ENCODE assay signal across 8 cellular contexts in the genomic region with DNA sequence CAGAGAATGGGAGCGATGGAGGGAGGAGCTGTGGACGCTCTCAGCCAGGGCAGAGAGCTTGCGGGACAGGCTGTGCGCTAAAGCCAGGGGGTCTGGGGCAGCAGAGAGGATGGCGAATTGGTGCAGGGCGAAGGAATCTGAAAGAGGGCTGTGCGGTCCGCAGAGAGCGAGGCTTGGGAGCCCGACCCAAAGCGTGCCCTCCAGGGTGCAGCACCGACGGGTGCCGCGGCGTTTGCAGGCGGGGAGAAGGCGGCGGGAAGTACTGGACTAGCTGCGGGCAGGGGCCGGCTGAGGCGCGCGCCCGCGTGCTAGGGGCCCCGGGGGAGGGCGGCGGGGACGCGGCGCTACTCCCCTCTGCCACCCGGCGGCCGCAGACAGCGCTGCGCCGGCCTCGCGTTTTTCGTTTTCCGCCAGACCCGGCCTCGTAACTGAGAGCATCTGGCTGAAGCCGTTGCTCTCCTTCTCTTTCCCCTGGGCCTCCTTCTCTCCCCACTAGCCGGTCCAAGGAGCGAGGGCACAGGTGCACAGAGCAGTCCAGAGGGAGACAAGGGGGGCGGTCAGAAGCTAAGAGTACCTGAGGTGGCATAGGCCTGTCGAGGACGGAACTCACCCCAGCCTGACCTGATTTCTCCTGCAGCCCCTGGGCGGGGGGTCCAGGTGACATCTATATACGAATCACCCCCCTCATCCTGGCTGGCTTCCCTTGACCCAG. TPM values are rescaled to one million over a fixed set of nuclear protein-coding genes. Genes with fewer than 3 reads are reported as not detected.
A peak's percentile ranks its signal among the peaks of the same experiment; 100 is the strongest.
DNase-seq lines count a peak whose midpoint lies in the region; ATAC-seq lines count a peak whose summit lies in the region.

No MANE protein-coding gene starts in this region.

- peaks cover 54% of the 10 kb centered on the region for H3K27me3 Mint-ChIP-seq in T-helper 17 cell

- peak overlapping the region; percentile 89 for H3K4me3 Mint-ChIP-seq in T-helper 17 cell

- no peak overlapping the region for H3K9ac ChIP-seq in HUES48 (ENCODE audit: low read depth, low read length)

- ATAC-seq in T-helper 17 cell (peak; percentile 81), HG03139 (IDR thresholded peaks at IDR 0.05; ENCODE audit: unreplicated experiment) (no peak), GM21825 (IDR thresholded peaks at IDR 0.05; ENCODE audit: unreplicated experiment) (no peak)

- no peak overlapping the region for H3K27ac ChIP-seq in HUES48 (ENCODE audit: low read depth, low read length)
- H3K27ac ChIP-seq in cingulate gyrus (ENCODE audit: low read depth, low read length) = peak overlapping the region; percentile 80
- H3K27ac ChIP-seq in layer of hippocampus (ENCODE audit: low read depth, low read length) = peak overlapping the region; percentile 42

- peak overlapping the region; percentile 69 for H3K4me3 ChIP-seq in HUES48 (ENCODE audit: low read depth, low read length)

- no peak overlapping the region for H3K27ac Mint-ChIP-seq in T-helper 17 cell

- peaks cover 5% of the 10 kb centered on the region for H3K4me1 Mint-ChIP-seq in T-helper 17 cell

- H3K36me3 ChIP-seq in HUES48 (ENCODE audit: control insufficient read depth, insufficient read depth, low read length) = no peaks in the 10 kb centered on the region

- no peaks in the 10 kb centered on the region for H3K4me1 ChIP-seq in HUES48 (ENCODE audit: control insufficient read depth, insufficient read depth, low read length)

- peak; percentile 17 for DNase-seq in DMS153 (lab: John Stamatoyannopoulos, UW)
- peak in 1 of 3 donors; percentile 22 for DNase-seq in T-helper 17 cell
- peak; percentile 22 to 28 for DNase-seq in stimulated activated CD4-positive, alpha-beta T cell treated with anti-CD3 and anti-CD28 coated beads, Interleukin-15, amount 100 ng/mL, for 48 hours (ENCODE audit: low read depth in 2 of 2)

- H3K27me3 ChIP-seq in HUES48 (ENCODE audit: control insufficient read depth, insufficient read depth, low read length) = peaks cover 17% of the 10 kb centered on the region
- H3K27me3 ChIP-seq in layer of hippocampus (ENCODE audit: control insufficient read depth, insufficient read depth, low read length) = no peaks in the 10 kb centered on the region

- H3K9me3 ChIP-seq in HUES48 (ENCODE audit: control insufficient read depth, insufficient read depth, low read length) (no peaks in the 10 kb centered on the region), T-helper 17 cell (ENCODE audit: control insufficient read depth, low read length, poor library complexity, severe bottlenecking) (no peaks in the 10 kb centered on the region)

- H3K36me3 Mint-ChIP-seq in T-helper 17 cell (ENCODE audit: low read depth) = no peaks in the 10 kb centered on the region

RNA-seq across cellular contexts. Expression of a gene that starts 24.9 kb away (rescaled TPM):
- not detected for total RNA-seq in T-helper 17 cell
